27 cellular contexts compared by ENCODE assay signal in genomic region chr11:57555393-57555792, GRCh38. TPM values are rescaled to one million over a fixed set of nuclear protein-coding genes. Genes with fewer than 3 reads are reported as not detected.
A peak's percentile ranks its signal among the peaks of the same experiment; 100 is the strongest.
DNase-seq lines count a peak whose midpoint lies in the region; ATAC-seq, FAIRE-seq and TF ChIP-seq lines count a peak whose summit lies in the region.
"Had no signal": no experiment of that assay in that cellular context is flagged by ENCODE, and none has a peak within 500 bp of the region (broad histone marks: within the 10 kb centered on the region; RNA-seq: fewer than 3 reads in every experiment).

No MANE protein-coding gene starts in this region.

- H4K20me1 ChIP-seq in HepG2 (ENCODE audit: insufficient read depth, low read length): no peaks in the 10 kb centered on the region

- no peaks in the 10 kb centered on the region for H3K9me3 Mint-ChIP-seq in activated CD8-positive, alpha-beta T cell treated with anti-CD3 and anti-CD28 coated beads, Interleukin-2, amount 10 ng/mL, durations not matched to agents 7 days and 5 days (ENCODE audit: insufficient read depth)
- H3K9me3 Mint-ChIP-seq in activated CD8-positive, alpha-beta T cell treated with anti-CD3 and anti-CD28 coated beads for 36 hours: no peaks in the 10 kb centered on the region
- H3K9me3 Mint-ChIP-seq in CD8-positive, alpha-beta T cell: no peaks in the 10 kb centered on the region
- H3K9me3 Mint-ChIP-seq: CD4-positive, alpha-beta T cell; IgD-negative memory B cell had no signal

- no peak for TF ChIP-seq CTCF in activated CD8-positive, alpha-beta T cell treated with anti-CD3 and anti-CD28 coated beads for 36 hours (IDR thresholded peaks at IDR 0.05)
- no peak for TF ChIP-seq CTCF in CD8-positive, alpha-beta T cell (IDR thresholded peaks at IDR 0.05)
- no peak for TF ChIP-seq CTCF in HepG2 (CRISPR knock-in tag; IDR thresholded peaks at IDR 0.05)

- no TSS peak for BruUV-seq in HepG2 (replicated peaks; lab: Mats Ljungman, UMichigan)

- no peak overlapping the region for H3K4me2 ChIP-seq in HepG2 (ENCODE audit: low read depth, low read length)

- H3K27me3 ChIP-seq in CD8-positive, alpha-beta T cell (ENCODE audit: insufficient read depth, low read length): no peaks in the 10 kb centered on the region
- H3K27me3 ChIP-seq in HepG2 (ENCODE audit: control insufficient read depth in 1 of 2, insufficient read depth in 2 of 2, low read length in 2 of 2): no peaks in the 10 kb centered on the region
- H3K27me3 ChIP-seq: BE2C, MG63 had no signal

- H3K9ac ChIP-seq in HepG2 (ENCODE audit: insufficient read depth, low read depth, low read length): no peak overlapping the region
- H3K9ac ChIP-seq: GM23248 had no signal

- peaks cover 2% of the 10 kb centered on the region for H3K4me1 Mint-ChIP-seq in activated CD8-positive, alpha-beta T cell treated with anti-CD3 and anti-CD28 coated beads, Interleukin-2, amount 10 ng/mL, durations not matched to agents 7 days and 5 days (ENCODE audit: low read depth)
- peaks cover 2% of the 10 kb centered on the region for H3K4me1 Mint-ChIP-seq in activated CD8-positive, alpha-beta T cell treated with anti-CD3 and anti-CD28 coated beads for 36 hours (ENCODE audit: low read depth)
- H3K4me1 Mint-ChIP-seq in CD8-positive, alpha-beta T cell (ENCODE audit: low read depth): no peaks in the 10 kb centered on the region

- H2AFZ ChIP-seq in HepG2 (ENCODE audit: low read length): no peak overlapping the region
- H2AFZ ChIP-seq: GM23248 had no signal

- H3K4me1 ChIP-seq in CD8-positive, alpha-beta T cell (ENCODE audit: insufficient read depth, low read length): no peaks in the 10 kb centered on the region
- peaks cover 17% of the 10 kb centered on the region for H3K4me1 ChIP-seq in HepG2 (ENCODE audit: insufficient read depth, low read length)
- H3K4me1 ChIP-seq: BE2C had no signal

- in situ Hi-C loops in HepG2 (cut with HindIII; ENCODE audit: extremely low pct_ligation_motif_present, low pct_unique_long_range_greater_than_20kb): no loop called here

- no peak for TF ChIP-seq RAD21 in HepG2 (CRISPR knock-in tag; IDR thresholded peaks at IDR 0.05)

- no peak for ATAC-seq in activated CD8-positive, alpha-beta T cell treated with anti-CD3 and anti-CD28 coated beads, Interleukin-2, amount 10 ng/mL, durations not matched to agents 7 days and 5 days
- ATAC-seq in activated CD8-positive, alpha-beta T cell treated with anti-CD3 and anti-CD28 coated beads for 36 hours: no peak
- ATAC-seq in CD8-positive, alpha-beta T cell: no peak
- ATAC-seq in HepG2: no peak
- ATAC-seq: GM12878 had no signal

- no peaks in the 10 kb centered on the region for H3K27me3 Mint-ChIP-seq in activated CD8-positive, alpha-beta T cell treated with anti-CD3 and anti-CD28 coated beads, Interleukin-2, amount 10 ng/mL, durations not matched to agents 7 days and 5 days (ENCODE audit: low read depth)
- no peaks in the 10 kb centered on the region for H3K27me3 Mint-ChIP-seq in activated CD8-positive, alpha-beta T cell treated with anti-CD3 and anti-CD28 coated beads for 36 hours
- no peaks in the 10 kb centered on the region for H3K27me3 Mint-ChIP-seq in CD8-positive, alpha-beta T cell (ENCODE audit: low read depth)
- H3K27me3 Mint-ChIP-seq: CD4-positive, alpha-beta T cell; IgD-negative memory B cell had no signal

- H3K27ac ChIP-seq in CD8-positive, alpha-beta T cell (ENCODE audit: low read depth, low read length): no peak overlapping the region
- H3K27ac ChIP-seq in HepG2 (ENCODE audit: extremely low read length, insufficient read depth, low read length): no peak overlapping the region
- H3K27ac ChIP-seq: GM23248, HL-60 had no signal

- no peak overlapping the region for H3K4me3 Mint-ChIP-seq in activated CD8-positive, alpha-beta T cell treated with anti-CD3 and anti-CD28 coated beads, Interleukin-2, amount 10 ng/mL, durations not matched to agents 7 days and 5 days
- no peak overlapping the region for H3K4me3 Mint-ChIP-seq in activated CD8-positive, alpha-beta T cell treated with anti-CD3 and anti-CD28 coated beads for 36 hours
- H3K4me3 Mint-ChIP-seq in CD8-positive, alpha-beta T cell: no peak overlapping the region
- H3K4me3 Mint-ChIP-seq: CD4-positive, alpha-beta T cell; IgD-negative memory B cell had no signal

- no peak for TF ChIP-seq POLR2A in HepG2 (IDR thresholded peaks at IDR 0.05; ENCODE audit: insufficient read depth in 1 of 2, low read depth in 2 of 2, low read length in 2 of 2)

- peaks cover 77% of the 10 kb centered on the region for H3K36me3 ChIP-seq in CD8-positive, alpha-beta T cell (ENCODE audit: insufficient read depth, low read length)
- H3K36me3 ChIP-seq in HepG2 (replicated peaks in 1 of 2; ENCODE audit: control insufficient read depth in 1 of 2, insufficient read depth in 2 of 2, low read length in 2 of 2): peaks cover 1 to 8% of the 10 kb centered on the region in 2 experiments; a peak in 1 of 5 replicates
- H3K36me3 ChIP-seq: BE2C, MG63 had no signal

- POLR2A ChIA-PET in activated CD8-positive, alpha-beta T cell treated with anti-CD3 and anti-CD28 coated beads, Interleukin-2, amount 10 ng/mL, durations not matched to agents 7 days and 5 days (lab: Charles Lee): no interaction called here
- POLR2A ChIA-PET in activated CD8-positive, alpha-beta T cell treated with anti-CD3 and anti-CD28 coated beads for 36 hours (lab: Charles Lee): no interaction called here
- POLR2A ChIA-PET in CD8-positive, alpha-beta T cell (lab: Charles Lee): no interaction called here
- POLR2A ChIA-PET in HepG2 (lab: Yijun Ruan, JAX): no interaction called here

- no peaks in the 10 kb centered on the region for H3K9me3 ChIP-seq in CD8-positive, alpha-beta T cell (ENCODE audit: low read length)
- H3K9me3 ChIP-seq in HepG2 (ENCODE audit: low read length): no peaks in the 10 kb centered on the region
- H3K9me3 ChIP-seq: BE2C, MG63 had no signal

- 80% methylated on average over 2 of the region's 2 CpGs for WGBS in HepG2 (ENCODE audit: low lambda C conversion rate)

- intact Hi-C loops in activated CD8-positive, alpha-beta T cell treated with anti-CD3 and anti-CD28 coated beads for 36 hours (cut with micrococcal nuclease): no loop called here
- intact Hi-C loops in CD8-positive, alpha-beta T cell (cut with DNase I, micrococcal nuclease): no loop called here
- intact Hi-C loops in HepG2 (cut with micrococcal nuclease; ENCODE audit: unreplicated experiment): no loop called here

- H3K4me3 ChIP-seq in CD8-positive, alpha-beta T cell (ENCODE audit: low read depth, low read length): no peak overlapping the region
- no peak overlapping the region for H3K4me3 ChIP-seq in HepG2 (replicated peaks in 1 of 3; ENCODE audit: insufficient read depth in 1 of 3, low read depth in 2 of 3, low read length in 3 of 3)
- H3K4me3 ChIP-seq: GM12878, GM23248, MG63 had no signal

- peaks cover 73% of the 10 kb centered on the region for H3K36me3 Mint-ChIP-seq in activated CD8-positive, alpha-beta T cell treated with anti-CD3 and anti-CD28 coated beads, Interleukin-2, amount 10 ng/mL, durations not matched to agents 7 days and 5 days (ENCODE audit: low read depth)
- H3K36me3 Mint-ChIP-seq in activated CD8-positive, alpha-beta T cell treated with anti-CD3 and anti-CD28 coated beads for 36 hours (ENCODE audit: low read depth): peaks cover 48% of the 10 kb centered on the region
- peaks cover 87% of the 10 kb centered on the region for H3K36me3 Mint-ChIP-seq in CD8-positive, alpha-beta T cell

- no peaks in the 10 kb centered on the region for H3K79me2 ChIP-seq in HepG2 (ENCODE audit: insufficient read depth, low read length)

- CTCF ChIA-PET in activated CD8-positive, alpha-beta T cell treated with anti-CD3 and anti-CD28 coated beads, Interleukin-2, amount 10 ng/mL, durations not matched to agents 7 days and 5 days (lab: Charles Lee): interaction anchor here (0.9 to 3.9 kb wide), 3 partner anchors 13 to 85 kb away, joined by 3 to 15 read pairs (median 4); partner anchors contain the start of gene UBE2L6
- CTCF ChIA-PET in activated CD8-positive, alpha-beta T cell treated with anti-CD3 and anti-CD28 coated beads for 36 hours (lab: Charles Lee): interaction anchor here (1.0 to 1.3 kb wide), 3 partner anchors 62 to 89 kb away, joined by 3 to 4 read pairs (median 3); no protein-coding TSS in a partner anchor
- CTCF ChIA-PET in CD8-positive, alpha-beta T cell (lab: Charles Lee): interaction anchor here (0.7 to 1.7 kb wide), 6 partner anchors 13 to 89 kb away, joined by 3 to 5 read pairs (median 4); partner anchors contain the start of gene UBE2L6
- CTCF ChIA-PET in HepG2 (lab: Yijun Ruan, JAX; ENCODE audit: low intra/inter-chr PET ratio, low total read pairs): no interaction called here

- TF ChIP-seq EP300 in HepG2 (IDR thresholded peaks at IDR 0.05; ENCODE audit: low read depth in 2 of 2, low read length in 2 of 2) (no peak), HepG2 (CRISPR knock-in tag; IDR thresholded peaks at IDR 0.05; ENCODE audit: borderline replicate concordance) (no peak)

- FAIRE-seq in HepG2 (lab: Jason Lieb, UNC): no peak
- FAIRE-seq: GM12878, GM19239 had no signal

- DNase-seq in activated CD8-positive, alpha-beta T cell treated with anti-CD3 and anti-CD28 coated beads, Interleukin-2, amount 10 ng/mL, durations not matched to agents 7 days and 5 days: no peak
- DNase-seq in activated CD8-positive, alpha-beta T cell treated with anti-CD3 and anti-CD28 coated beads for 36 hours: no peak
- DNase-seq in CD8-positive, alpha-beta T cell: no peak
- DNase-seq in HepG2 (ENCODE audit: low spot score): no peak
- no peak for DNase-seq in medulla oblongata (ENCODE audit: extremely low spot score)
- no peak for DNase-seq in foreskin melanocyte
- DNase-seq: BE2C; CD4-positive, alpha-beta T cell; DMS53; EL; GM23248; HCEC 1CT; Kasumi-1; MG63; NCI-H1048; NCI-H1436; NCI-H1930; NCI-H226; NCI-H524; OCI-M1; Right ventricle myocardium superior had no signal

- H3K27ac Mint-ChIP-seq in activated CD8-positive, alpha-beta T cell treated with anti-CD3 and anti-CD28 coated beads, Interleukin-2, amount 10 ng/mL, durations not matched to agents 7 days and 5 days: peak overlapping the region; percentile 36
- no peak overlapping the region for H3K27ac Mint-ChIP-seq in activated CD8-positive, alpha-beta T cell treated with anti-CD3 and anti-CD28 coated beads for 36 hours
- H3K27ac Mint-ChIP-seq in CD8-positive, alpha-beta T cell: peak overlapping the region; percentile 52
- H3K27ac Mint-ChIP-seq: CD4-positive, alpha-beta T cell had no signal

RNA-seq across cellular contexts. Expression of gene UBE2L6, which starts 12.1 kb away (rescaled TPM):
- 100 to 1,000 TPM; 222 to 232 TPM for total RNA-seq in activated CD8-positive, alpha-beta T cell treated with anti-CD3 and anti-CD28 coated beads, Interleukin-2, amount 10 ng/mL, durations not matched to agents 7 days and 5 days
- total RNA-seq in activated CD8-positive, alpha-beta T cell treated with anti-CD3 and anti-CD28 coated beads for 36 hours: 100 to 1,000 TPM; 148 to 159 TPM
- 10 to 100 TPM; 44.4 to 47.2 TPM for total RNA-seq in CD8-positive, alpha-beta T cell
- 30.3 and 37.6 TPM in 2 replicates for total RNA-seq in HepG2 (2016; rRNA removed; fragmentation: Illumina TruSeq; extraction: Trizol)
- total RNA-seq in HepG2 (2016; cell fraction: cytosol; rRNA removed; fragmentation: Illumina TruSeq; extraction: Trizol; ENCODE audit: low read depth): 17.4 and 20.5 TPM in 2 replicates
- total RNA-seq in HepG2 (2016; cell fraction: insoluble cytoplasmic fraction; rRNA removed; fragmentation: Illumina TruSeq; extraction: Trizol): 27.8 and 37.8 TPM in 2 replicates
- 26.3 and 29.3 TPM in 2 replicates for total RNA-seq in HepG2 (2016; cell fraction: membrane; rRNA removed; fragmentation: Illumina TruSeq; extraction: Trizol)
- total RNA-seq in HepG2 (2016; cell fraction: nucleus; rRNA removed; fragmentation: Illumina TruSeq; extraction: Trizol): 9.1 and 12.2 TPM in 2 replicates
- polyA plus RNA-seq in HepG2 (2011; rRNA removed): 30.4 and 38.3 TPM in 2 replicates
- polyA plus RNA-seq in HepG2 (2011; cell fraction: cytosol; rRNA removed): 42.3 and 44.9 TPM in 2 replicates
- polyA plus RNA-seq in HepG2 (2011; cell fraction: nucleus; rRNA removed): 12.0 and 15.7 TPM in 2 replicates
- 27.5 and 35.0 TPM in 2 replicates for polyA plus RNA-seq in HepG2 (2012)
- 27.4 and 32.1 TPM in 2 replicates for polyA plus RNA-seq in HepG2 (2016; cell fraction: cytosol; fragmentation: Illumina TruSeq; extraction: Trizol; ENCODE audit: low read depth)
- polyA plus RNA-seq in HepG2 (2016; cell fraction: insoluble cytoplasmic fraction; fragmentation: Illumina TruSeq; extraction: Trizol; ENCODE audit: low read depth): 54.7 and 56.6 TPM in 2 replicates
- 33.1 and 34.4 TPM in 2 replicates for polyA plus RNA-seq in HepG2 (2016; cell fraction: membrane; fragmentation: Illumina TruSeq; extraction: Trizol; ENCODE audit: low read depth)
- 19.0 and 19.8 TPM in 2 replicates for polyA plus RNA-seq in HepG2 (2016; cell fraction: nucleus; fragmentation: Illumina TruSeq; extraction: Trizol; ENCODE audit: insufficient read depth, low read depth)
- 2.5 and 57.1 TPM in 2 replicates for polyA minus RNA-seq in HepG2 (2011; rRNA and poly(A)+ RNA removed; ENCODE audit: low replicate concordance)
- polyA minus RNA-seq in HepG2 (2011; cell fraction: cytosol; rRNA and poly(A)+ RNA removed): 10.2 and 16.3 TPM in 2 replicates
- polyA minus RNA-seq in HepG2 (2011; cell fraction: nucleus; rRNA and poly(A)+ RNA removed): 3.5 and 6.6 TPM in 2 replicates

RNA-seq across cellular contexts. Expression of gene SMTNL1, which starts 18.0 kb away (rescaled TPM):
- not detected for total RNA-seq in activated CD8-positive, alpha-beta T cell treated with anti-CD3 and anti-CD28 coated beads, Interleukin-2, amount 10 ng/mL, durations not matched to agents 7 days and 5 days
- total RNA-seq in activated CD8-positive, alpha-beta T cell treated with anti-CD3 and anti-CD28 coated beads for 36 hours: not detected
- total RNA-seq in CD8-positive, alpha-beta T cell: not detected
- total RNA-seq in HepG2 (2016; rRNA removed; fragmentation: Illumina TruSeq; extraction: Trizol): not detected in 2 replicates
- not detected in 2 replicates for total RNA-seq in HepG2 (2016; cell fraction: cytosol; rRNA removed; fragmentation: Illumina TruSeq; extraction: Trizol; ENCODE audit: low read depth)
- total RNA-seq in HepG2 (2016; cell fraction: insoluble cytoplasmic fraction; rRNA removed; fragmentation: Illumina TruSeq; extraction: Trizol): not detected in 2 replicates
- total RNA-seq in HepG2 (2016; cell fraction: membrane; rRNA removed; fragmentation: Illumina TruSeq; extraction: Trizol): not detected in 2 replicates
- total RNA-seq in HepG2 (2016; cell fraction: nucleus; rRNA removed; fragmentation: Illumina TruSeq; extraction: Trizol): not detected in 2 replicates
- 0.04 TPM in 1 of 2 replicates, not detected in the other for polyA plus RNA-seq in HepG2 (2011; rRNA removed)
- polyA plus RNA-seq in HepG2 (2011; cell fraction: cytosol; rRNA removed): not detected in 2 replicates
- not detected in 2 replicates for polyA plus RNA-seq in HepG2 (2011; cell fraction: nucleus; rRNA removed)
- not detected in 2 replicates for polyA plus RNA-seq in HepG2 (2012)
- not detected in 2 replicates for polyA plus RNA-seq in HepG2 (2016; cell fraction: cytosol; fragmentation: Illumina TruSeq; extraction: Trizol; ENCODE audit: low read depth)
- not detected in 2 replicates for polyA plus RNA-seq in HepG2 (2016; cell fraction: insoluble cytoplasmic fraction; fragmentation: Illumina TruSeq; extraction: Trizol; ENCODE audit: low read depth)
- not detected in 2 replicates for polyA plus RNA-seq in HepG2 (2016; cell fraction: membrane; fragmentation: Illumina TruSeq; extraction: Trizol; ENCODE audit: low read depth)
- polyA plus RNA-seq in HepG2 (2016; cell fraction: nucleus; fragmentation: Illumina TruSeq; extraction: Trizol; ENCODE audit: insufficient read depth, low read depth): not detected in 2 replicates
- not detected in 2 replicates for polyA minus RNA-seq in HepG2 (2011; rRNA and poly(A)+ RNA removed; ENCODE audit: low replicate concordance)
- polyA minus RNA-seq in HepG2 (2011; cell fraction: cytosol; rRNA and poly(A)+ RNA removed): not detected in 2 replicates
- polyA minus RNA-seq in HepG2 (2011; cell fraction: nucleus; rRNA and poly(A)+ RNA removed): not detected in 2 replicates
- total RNA-seq: A172; CD4-positive, alpha-beta T cell; GM12878; GM23248; HT1080; Right ventricle myocardium superior had no signal
- polyA plus RNA-seq: GM23248 had no signal

RNA-seq across cellular contexts. Expression of gene TIMM10, which starts 24.8 kb away (rescaled TPM):
- total RNA-seq in activated CD8-positive, alpha-beta T cell treated with anti-CD3 and anti-CD28 coated beads, Interleukin-2, amount 10 ng/mL, durations not matched to agents 7 days and 5 days: 10 to 100 TPM; 65.4 to 65.8 TPM
- total RNA-seq in activated CD8-positive, alpha-beta T cell treated with anti-CD3 and anti-CD28 coated beads for 36 hours: 10 to 100 TPM; 75.2 to 84.2 TPM
- 10 to 100 TPM; 16.4 to 18.9 TPM for total RNA-seq in CD8-positive, alpha-beta T cell
- total RNA-seq in HepG2 (2016; rRNA removed; fragmentation: Illumina TruSeq; extraction: Trizol): 82.2 and 103 TPM in 2 replicates
- 40.9 and 52.7 TPM in 2 replicates for total RNA-seq in HepG2 (2016; cell fraction: cytosol; rRNA removed; fragmentation: Illumina TruSeq; extraction: Trizol; ENCODE audit: low read depth)
- total RNA-seq in HepG2 (2016; cell fraction: insoluble cytoplasmic fraction; rRNA removed; fragmentation: Illumina TruSeq; extraction: Trizol): 87.8 and 108 TPM in 2 replicates
- 48.0 and 65.2 TPM in 2 replicates for total RNA-seq in HepG2 (2016; cell fraction: membrane; rRNA removed; fragmentation: Illumina TruSeq; extraction: Trizol)
- total RNA-seq in HepG2 (2016; cell fraction: nucleus; rRNA removed; fragmentation: Illumina TruSeq; extraction: Trizol): 27.4 and 31.3 TPM in 2 replicates
- polyA plus RNA-seq in HepG2 (2011; rRNA removed): 56.3 and 67.8 TPM in 2 replicates
- 81.8 and 94.3 TPM in 2 replicates for polyA plus RNA-seq in HepG2 (2011; cell fraction: cytosol; rRNA removed)
- 18.2 and 20.2 TPM in 2 replicates for polyA plus RNA-seq in HepG2 (2011; cell fraction: nucleus; rRNA removed)
- polyA plus RNA-seq in HepG2 (2012): 46.7 and 55.3 TPM in 2 replicates
- 53.7 and 66.6 TPM in 2 replicates for polyA plus RNA-seq in HepG2 (2016; cell fraction: cytosol; fragmentation: Illumina TruSeq; extraction: Trizol; ENCODE audit: low read depth)
- 106 and 130 TPM in 2 replicates for polyA plus RNA-seq in HepG2 (2016; cell fraction: insoluble cytoplasmic fraction; fragmentation: Illumina TruSeq; extraction: Trizol; ENCODE audit: low read depth)
- 52.5 and 68.9 TPM in 2 replicates for polyA plus RNA-seq in HepG2 (2016; cell fraction: membrane; fragmentation: Illumina TruSeq; extraction: Trizol; ENCODE audit: low read depth)
- 53.7 and 58.9 TPM in 2 replicates for polyA plus RNA-seq in HepG2 (2016; cell fraction: nucleus; fragmentation: Illumina TruSeq; extraction: Trizol; ENCODE audit: insufficient read depth, low read depth)
- polyA minus RNA-seq in HepG2 (2011; rRNA and poly(A)+ RNA removed; ENCODE audit: low replicate concordance): 28.3 and 58.4 TPM in 2 replicates
- 7.7 and 8.8 TPM in 2 replicates for polyA minus RNA-seq in HepG2 (2011; cell fraction: cytosol; rRNA and poly(A)+ RNA removed)
- polyA minus RNA-seq in HepG2 (2011; cell fraction: nucleus; rRNA and poly(A)+ RNA removed): 11.8 and 13.6 TPM in 2 replicates

RNA-seq across cellular contexts. Expression of gene SLC43A1, which starts 39.9 kb away (rescaled TPM):
- 10 to 100 TPM; 26.4 to 28.4 TPM for total RNA-seq in activated CD8-positive, alpha-beta T cell treated with anti-CD3 and anti-CD28 coated beads, Interleukin-2, amount 10 ng/mL, durations not matched to agents 7 days and 5 days
- total RNA-seq in activated CD8-positive, alpha-beta T cell treated with anti-CD3 and anti-CD28 coated beads for 36 hours: 10 to 100 TPM; 32.1 to 34.0 TPM
- total RNA-seq in CD8-positive, alpha-beta T cell: 1 to 10 TPM; 4.4 to 7.5 TPM
- total RNA-seq in HepG2 (2016; rRNA removed; fragmentation: Illumina TruSeq; extraction: Trizol): 40.0 and 72.3 TPM in 2 replicates
- 44.5 and 47.1 TPM in 2 replicates for total RNA-seq in HepG2 (2016; cell fraction: cytosol; rRNA removed; fragmentation: Illumina TruSeq; extraction: Trizol; ENCODE audit: low read depth)
- total RNA-seq in HepG2 (2016; cell fraction: insoluble cytoplasmic fraction; rRNA removed; fragmentation: Illumina TruSeq; extraction: Trizol): 32.3 and 72.1 TPM in 2 replicates
- total RNA-seq in HepG2 (2016; cell fraction: membrane; rRNA removed; fragmentation: Illumina TruSeq; extraction: Trizol): 63.3 and 69.6 TPM in 2 replicates
- total RNA-seq in HepG2 (2016; cell fraction: nucleus; rRNA removed; fragmentation: Illumina TruSeq; extraction: Trizol): 64.1 and 81.7 TPM in 2 replicates
- 87.6 and 124 TPM in 2 replicates for polyA plus RNA-seq in HepG2 (2011; rRNA removed)
- 96.8 and 105 TPM in 2 replicates for polyA plus RNA-seq in HepG2 (2011; cell fraction: cytosol; rRNA removed)
- 190 and 210 TPM in 2 replicates for polyA plus RNA-seq in HepG2 (2011; cell fraction: nucleus; rRNA removed)
- polyA plus RNA-seq in HepG2 (2012): 61.9 and 91.6 TPM in 2 replicates
- 41.6 and 44.0 TPM in 2 replicates for polyA plus RNA-seq in HepG2 (2016; cell fraction: cytosol; fragmentation: Illumina TruSeq; extraction: Trizol; ENCODE audit: low read depth)
- polyA plus RNA-seq in HepG2 (2016; cell fraction: insoluble cytoplasmic fraction; fragmentation: Illumina TruSeq; extraction: Trizol; ENCODE audit: low read depth): 33.2 and 41.2 TPM in 2 replicates
- 58.0 and 63.5 TPM in 2 replicates for polyA plus RNA-seq in HepG2 (2016; cell fraction: membrane; fragmentation: Illumina TruSeq; extraction: Trizol; ENCODE audit: low read depth)
- 111 TPM in 2 replicates for polyA plus RNA-seq in HepG2 (2016; cell fraction: nucleus; fragmentation: Illumina TruSeq; extraction: Trizol; ENCODE audit: insufficient read depth, low read depth)
- polyA minus RNA-seq in HepG2 (2011; rRNA and poly(A)+ RNA removed; ENCODE audit: low replicate concordance): 1.5 and 247 TPM in 2 replicates
- 58.2 and 68.6 TPM in 2 replicates for polyA minus RNA-seq in HepG2 (2011; cell fraction: cytosol; rRNA and poly(A)+ RNA removed)
- 75.4 and 86.5 TPM in 2 replicates for polyA minus RNA-seq in HepG2 (2011; cell fraction: nucleus; rRNA and poly(A)+ RNA removed)

RNA-seq across cellular contexts. Expression of gene SERPING1, which starts 42.1 kb away (rescaled TPM):
- total RNA-seq in activated CD8-positive, alpha-beta T cell treated with anti-CD3 and anti-CD28 coated beads, Interleukin-2, amount 10 ng/mL, durations not matched to agents 7 days and 5 days: not detected
- not detected for total RNA-seq in activated CD8-positive, alpha-beta T cell treated with anti-CD3 and anti-CD28 coated beads for 36 hours
- total RNA-seq in CD8-positive, alpha-beta T cell: not detected
- 1.6 and 2.0 TPM in 2 replicates for total RNA-seq in HepG2 (2016; rRNA removed; fragmentation: Illumina TruSeq; extraction: Trizol)
- 0.71 TPM in 2 replicates for total RNA-seq in HepG2 (2016; cell fraction: cytosol; rRNA removed; fragmentation: Illumina TruSeq; extraction: Trizol; ENCODE audit: low read depth)
- 1.5 and 1.9 TPM in 2 replicates for total RNA-seq in HepG2 (2016; cell fraction: insoluble cytoplasmic fraction; rRNA removed; fragmentation: Illumina TruSeq; extraction: Trizol)
- 0.87 and 1.2 TPM in 2 replicates for total RNA-seq in HepG2 (2016; cell fraction: membrane; rRNA removed; fragmentation: Illumina TruSeq; extraction: Trizol)
- total RNA-seq in HepG2 (2016; cell fraction: nucleus; rRNA removed; fragmentation: Illumina TruSeq; extraction: Trizol): 3.8 and 5.3 TPM in 2 replicates
- 10.4 and 23.3 TPM in 2 replicates for polyA plus RNA-seq in HepG2 (2011; rRNA removed)
- polyA plus RNA-seq in HepG2 (2011; cell fraction: cytosol; rRNA removed): 10.6 and 20.0 TPM in 2 replicates
- polyA plus RNA-seq in HepG2 (2011; cell fraction: nucleus; rRNA removed): 13.7 and 21.4 TPM in 2 replicates
- 10.2 and 20.7 TPM in 2 replicates for polyA plus RNA-seq in HepG2 (2012)
- polyA plus RNA-seq in HepG2 (2016; cell fraction: cytosol; fragmentation: Illumina TruSeq; extraction: Trizol; ENCODE audit: low read depth): 2.0 and 2.4 TPM in 2 replicates
- polyA plus RNA-seq in HepG2 (2016; cell fraction: insoluble cytoplasmic fraction; fragmentation: Illumina TruSeq; extraction: Trizol; ENCODE audit: low read depth): 5.1 and 5.2 TPM in 2 replicates
- 2.1 and 3.4 TPM in 2 replicates for polyA plus RNA-seq in HepG2 (2016; cell fraction: membrane; fragmentation: Illumina TruSeq; extraction: Trizol; ENCODE audit: low read depth)
- 15.9 and 17.7 TPM in 2 replicates for polyA plus RNA-seq in HepG2 (2016; cell fraction: nucleus; fragmentation: Illumina TruSeq; extraction: Trizol; ENCODE audit: insufficient read depth, low read depth)
- polyA minus RNA-seq in HepG2 (2011; rRNA and poly(A)+ RNA removed; ENCODE audit: low replicate concordance): 8.2 TPM in 1 of 2 replicates, not detected in the other
- polyA minus RNA-seq in HepG2 (2011; cell fraction: cytosol; rRNA and poly(A)+ RNA removed): 4.2 and 11.2 TPM in 2 replicates
- polyA minus RNA-seq in HepG2 (2011; cell fraction: nucleus; rRNA and poly(A)+ RNA removed): 2.2 and 7.8 TPM in 2 replicates
- total RNA-seq: HT1080 had no signal
